Comparison of ENCODE assay signal across 8 cellular contexts in genomic region chr10:16436758-16437539, GRCh38. TPM values are rescaled to one million over a fixed set of nuclear protein-coding genes. Genes with fewer than 3 reads are reported as not detected.
DNase-seq lines count a peak whose midpoint lies in the region; ATAC-seq and TF ChIP-seq lines count a peak whose summit lies in the region.

PTER (plus strand) TSS chr10:16437010; CDS start chr10:16484385, 47,375 bp downstream.

- no peak for TF ChIP-seq CTCF in GM13976 (IDR thresholded peaks at IDR 0.05; ENCODE audit: borderline replicate concordance, control extremely low read depth, extremely low read depth, insufficient read depth, missing control alignments)
- peak; percentile 4 for TF ChIP-seq CTCF in left ventricle myocardium inferior (IDR thresholded peaks at IDR 0.05; ENCODE audit: borderline replicate concordance)
- no peak for TF ChIP-seq CTCF in uterus (IDR thresholded peaks at IDR 0.05)

- no peaks in the 10 kb centered on the region for H3K27me3 ChIP-seq in left ventricle myocardium inferior (ENCODE audit: low read depth)
- H3K27me3 ChIP-seq in uterus, result no peaks in the 10 kb centered on the region

- peak; percentile 62 to 67 for TF ChIP-seq POLR2A in uterus (IDR thresholded peaks at IDR 0.05)

- H3K4me3 Mint-ChIP-seq in T-helper 17 cell, result peak within 1 kb of the TSS; percentile 95

- peak within 1 kb of the TSS; percentile 97 for H3K27ac ChIP-seq in left ventricle myocardium inferior (replicated peaks)
- H3K27ac ChIP-seq in uterus, result peak within 1 kb of the TSS; percentile 57 to 72

- DNase-seq in GM13976 (ENCODE audit: low spot score), result peak; percentile 95
- DNase-seq in NCI-H1436 treated with DMSO at 0.1 percent for 48 hours (lab: John Stamatoyannopoulos, UW), result peak; percentile 68
- peak; percentile 95 to 96 (median 95) for DNase-seq in T-helper 17 cell
- peak in 52 of 56 donors; percentile 3 to 69 (median 38) for DNase-seq in amygdala (lab: John Stamatoyannopoulos, UW)
- peak; percentile 98 for DNase-seq in left ventricle myocardium inferior
- peak; percentile 52 for DNase-seq in pulmonary artery endothelial cell (ENCODE audit: low read depth, low spot score)
- DNase-seq in uterus, result peak; percentile 95

- H3K27me3 Mint-ChIP-seq in T-helper 17 cell, result no peaks in the 10 kb centered on the region

- H3K4me1 ChIP-seq in left ventricle myocardium inferior, result peaks cover 56% of the 10 kb centered on the region
- no peaks in the 10 kb centered on the region for H3K4me1 ChIP-seq in uterus

- no peaks in the 10 kb centered on the region for H3K9me3 ChIP-seq in T-helper 17 cell (ENCODE audit: control insufficient read depth, low read length, poor library complexity, severe bottlenecking)
- H3K9me3 ChIP-seq in left ventricle myocardium inferior (replicated peaks), result no peaks in the 10 kb centered on the region
- H3K9me3 ChIP-seq in uterus, result no peaks in the 10 kb centered on the region

- peaks cover 3% of the 10 kb centered on the region for H3K36me3 Mint-ChIP-seq in T-helper 17 cell (ENCODE audit: low read depth)

- intact Hi-C loops in left ventricle myocardium inferior (cut with micrococcal nuclease), result no loop called here
- intact Hi-C loops in uterus (cut with DNase I; ENCODE audit: low total_unique reads), result no loop called here

- ATAC-seq in HG02840 (IDR thresholded peaks at IDR 0.05; ENCODE audit: low FRiP score, unreplicated experiment) (peak; percentile 99), T-helper 17 cell (peak; percentile 99)

- H3K4me1 Mint-ChIP-seq in T-helper 17 cell, result peaks cover 42% of the 10 kb centered on the region

- in situ Hi-C loops in GM13976 (cut with MboI; ENCODE audit: low sequenced_read_pairs, unreplicated experiment), result no loop called here

- no peaks in the 10 kb centered on the region for H3K36me3 ChIP-seq in left ventricle myocardium inferior
- no peaks in the 10 kb centered on the region for H3K36me3 ChIP-seq in uterus

- H3K4me3 ChIP-seq in left ventricle myocardium inferior, result peak within 1 kb of the TSS; percentile 81
- peak within 1 kb of the TSS; percentile 50 to 55 for H3K4me3 ChIP-seq in uterus

- H3K27ac Mint-ChIP-seq in T-helper 17 cell, result peak within 1 kb of the TSS; percentile 90

RNA-seq across cellular contexts. Expression of gene PTER, which starts in this region (rescaled TPM):
- total RNA-seq in T-helper 17 cell (10 to 100 TPM; 14.0 to 18.1 TPM), left ventricle myocardium inferior (16.3 TPM), pulmonary artery endothelial cell (2.3 and 6.4 TPM in 2 replicates), uterus (10 to 100 TPM in 2 of 4 donors, 1 to 10 TPM in 2; 4.1 to 13.5 (median 11.0) TPM)

Comparison
In these comparisons a context has a peak if more than half of its experiments do, and no peak if none do; other contexts are left out.
1. Peak in every context shown above with its lines: DNase-seq, ATAC-seq, H3K4me3 ChIP-seq and H3K27ac ChIP-seq.
2. DNase-seq: peak in every context shown above with its lines; median percentile 98 in left ventricle myocardium inferior; 95 in GM13976; 95 in T-helper 17 cell; 95 in uterus; 68 in NCI-H1436 treated with DMSO at 0.1 percent for 48 hours; 52 in pulmonary artery endothelial cell; 38 in amygdala.